In genomic region chr9:132094314-132094791, GRCh38 we compare ENCODE assay signal across 15 cellular contexts. TPM values are rescaled to one million over a fixed set of nuclear protein-coding genes. Genes with fewer than 3 reads are reported as not detected.
A peak's percentile ranks its signal among the peaks of the same experiment; 100 is the strongest.
DNase-seq lines count a peak whose midpoint lies in the region; ATAC-seq and TF ChIP-seq lines count a peak whose summit lies in the region.
"Had no signal": no experiment of that assay in that cellular context is flagged by ENCODE, and none has a peak within 500 bp of the region (broad histone marks: within the 10 kb centered on the region; RNA-seq: fewer than 3 reads in every experiment).

No MANE protein-coding gene starts in this region.

- no peaks in the 10 kb centered on the region for H3K36me3 ChIP-seq in Panc1 (ENCODE audit: control insufficient read depth, insufficient read depth, low read length)
- H3K36me3 ChIP-seq: left lung, thoracic aorta had no signal

- H3K27me3 Mint-ChIP-seq in activated CD4-positive, alpha-beta memory T cell treated with anti-CD3 and anti-CD28 coated beads, Interleukin-2, amount 10 ng/mL, durations not matched to agents 7 days and 5 days = peaks cover 40% of the 10 kb centered on the region

- intact Hi-C loops in Panc1 (cut with micrococcal nuclease; ENCODE audit: unreplicated experiment) = no loop called here
- intact Hi-C loops in left ventricle myocardium superior (cut with micrococcal nuclease) = no loop called here

- DNase-seq in ELR (ENCODE audit: low read depth) (peak; percentile 89), Panc1 (ENCODE audit: low read depth, low spot score) (no peak), dedifferentiated amniotic fluid mesenchymal stem cell (ENCODE audit: extremely low spot score) (peak; percentile 61), non-pigmented ciliary epithelial cell (ENCODE audit: low read depth) (peak; percentile 65), G401 (ENCODE audit: low spot score) (no peak), left ventricle myocardium superior (no peak)
- DNase-seq in activated CD4-positive, alpha-beta memory T cell treated with anti-CD3 and anti-CD28 coated beads, Interleukin-2, amount 10 ng/mL, durations not matched to agents 7 days and 5 days = no peak
- DNase-seq: activated B cell treated with CpG ODN at 0.5 μM for 24 hours; activated naive CD4-positive, alpha-beta T cell treated with anti-CD3 and anti-CD28 coated beads, Interleukin-2, amount 10 ng/mL, durations not matched to agents 7 days and 5 days; hippocampal formation; left lung; NCI-H146; NCI-H510A treated with DMSO at 0.1 percent for 48 hours had no signal

- H3K9me3 Mint-ChIP-seq in activated CD4-positive, alpha-beta memory T cell treated with anti-CD3 and anti-CD28 coated beads, Interleukin-2, amount 10 ng/mL, durations not matched to agents 7 days and 5 days = no peaks in the 10 kb centered on the region
- H3K9me3 Mint-ChIP-seq: activated naive CD4-positive, alpha-beta T cell treated with anti-CD3 and anti-CD28 coated beads, Interleukin-2, amount 10 ng/mL, durations not matched to agents 7 days and 5 days had no signal

- H3K4me3 ChIP-seq in Panc1 (ENCODE audit: low read depth in 2 of 2, low read length in 2 of 2) = no peak overlapping the region
- H3K4me3 ChIP-seq: left lung, thoracic aorta had no signal

- H3K4me3 Mint-ChIP-seq in activated CD4-positive, alpha-beta memory T cell treated with anti-CD3 and anti-CD28 coated beads, Interleukin-2, amount 10 ng/mL, durations not matched to agents 7 days and 5 days = no peak overlapping the region
- H3K4me3 Mint-ChIP-seq: activated B cell treated with CpG ODN at 0.5 μM for 24 hours; activated naive CD4-positive, alpha-beta T cell treated with anti-CD3 and anti-CD28 coated beads, Interleukin-2, amount 10 ng/mL, durations not matched to agents 7 days and 5 days had no signal

- no peak for TF ChIP-seq CTCF in Panc1 (IDR thresholded peaks at IDR 0.05)

- BruUV-seq in Panc1 (replicated peaks; lab: Mats Ljungman, UMichigan) = no TSS peak

- POLR2A ChIA-PET in Panc1 (lab: Charles Lee) = no interaction called here
- POLR2A ChIA-PET in activated CD4-positive, alpha-beta memory T cell treated with anti-CD3 and anti-CD28 coated beads, Interleukin-2, amount 10 ng/mL, durations not matched to agents 7 days and 5 days (lab: Charles Lee) = interaction anchor here (1.7 kb wide), 1 partner anchor 14 kb away, joined by 4 read pairs; the partner anchor contains the start of gene MED27

- H3K4me1 Mint-ChIP-seq in activated CD4-positive, alpha-beta memory T cell treated with anti-CD3 and anti-CD28 coated beads, Interleukin-2, amount 10 ng/mL, durations not matched to agents 7 days and 5 days = no peaks in the 10 kb centered on the region
- H3K4me1 Mint-ChIP-seq: activated B cell treated with CpG ODN at 0.5 μM for 24 hours; activated naive CD4-positive, alpha-beta T cell treated with anti-CD3 and anti-CD28 coated beads, Interleukin-2, amount 10 ng/mL, durations not matched to agents 7 days and 5 days had no signal

- H3K36me3 Mint-ChIP-seq in activated CD4-positive, alpha-beta memory T cell treated with anti-CD3 and anti-CD28 coated beads, Interleukin-2, amount 10 ng/mL, durations not matched to agents 7 days and 5 days (ENCODE audit: low read depth) = no peaks in the 10 kb centered on the region
- H3K36me3 Mint-ChIP-seq: activated naive CD4-positive, alpha-beta T cell treated with anti-CD3 and anti-CD28 coated beads, Interleukin-2, amount 10 ng/mL, durations not matched to agents 7 days and 5 days had no signal

- H3K27ac Mint-ChIP-seq in activated CD4-positive, alpha-beta memory T cell treated with anti-CD3 and anti-CD28 coated beads, Interleukin-2, amount 10 ng/mL, durations not matched to agents 7 days and 5 days = no peak overlapping the region
- H3K27ac Mint-ChIP-seq: activated B cell treated with CpG ODN at 0.5 μM for 24 hours; activated naive CD4-positive, alpha-beta T cell treated with anti-CD3 and anti-CD28 coated beads, Interleukin-2, amount 10 ng/mL, durations not matched to agents 7 days and 5 days had no signal

- H3K9me3 ChIP-seq in Panc1 (ENCODE audit: control insufficient read depth, insufficient read depth, low read depth, low read length) = no peaks in the 10 kb centered on the region
- H3K9me3 ChIP-seq: left lung, thoracic aorta had no signal

- H3K27me3 ChIP-seq in Panc1 (ENCODE audit: control insufficient read depth, insufficient read depth, low read length) = no peaks in the 10 kb centered on the region

- ATAC-seq in Panc1 = peak; percentile 72
- no peak for ATAC-seq in HG03378 (IDR thresholded peaks at IDR 0.05; ENCODE audit: unreplicated experiment)
- ATAC-seq in left ventricle myocardium superior = no peak
- ATAC-seq: left lung had no signal

- H3K4me1 ChIP-seq in Panc1 (ENCODE audit: control insufficient read depth, insufficient read depth, low read length) = no peaks in the 10 kb centered on the region
- H3K4me1 ChIP-seq: left lung had no signal

- in situ Hi-C loops in Panc1 (cut with HindIII; ENCODE audit: low pct_unique_long_range_greater_than_20kb, low sequenced_read_pairs) = no loop called here
- in situ Hi-C loops in G401 (cut with HindIII; ENCODE audit: low sequenced_read_pairs) = no loop called here

- H3K27ac ChIP-seq in Panc1 (ENCODE audit: low read length) = no peak overlapping the region
- H3K27ac ChIP-seq: left lung, thoracic aorta had no signal

- CTCF ChIA-PET in Panc1 (lab: Charles Lee) = no interaction called here
- CTCF ChIA-PET in activated CD4-positive, alpha-beta memory T cell treated with anti-CD3 and anti-CD28 coated beads, Interleukin-2, amount 10 ng/mL, durations not matched to agents 7 days and 5 days (lab: Charles Lee) = no interaction called here

RNA-seq across cellular contexts. Expression of gene MED27, which starts 14.7 kb away (rescaled TPM):
- total RNA-seq in Panc1 (2021; ENCODE audit: unreplicated experiment) (24.4 TPM), left ventricle myocardium superior (13.5 TPM)
- polyA plus RNA-seq in Panc1 (2012; ENCODE audit: insufficient read length) = 23.7 TPM
- 10 to 100 TPM; 22.6 to 23.4 TPM for total RNA-seq in activated CD4-positive, alpha-beta memory T cell treated with anti-CD3 and anti-CD28 coated beads, Interleukin-2, amount 10 ng/mL, durations not matched to agents 7 days and 5 days
- 27.8 and 46.7 TPM in 2 replicates for total RNA-seq in G401 (2014; rRNA removed; shearing (Covaris generic))

Comparison
In these comparisons a context has a peak if more than half of its experiments do, and no peak if none do; other contexts are left out.
1. DNase-seq: peak in ELR (single experiment), dedifferentiated amniotic fluid mesenchymal stem cell (single experiment) and non-pigmented ciliary epithelial cell (single experiment); none in Panc1 (single experiment), activated CD4-positive, alpha-beta memory T cell treated with anti-CD3 and anti-CD28 coated beads, Interleukin-2, amount 10 ng/mL, durations not matched to agents 7 days and 5 days (single experiment), G401 (single experiment) and left ventricle myocardium superior (single experiment).